14 cellular contexts compared by ENCODE assay signal in the genomic region with DNA sequence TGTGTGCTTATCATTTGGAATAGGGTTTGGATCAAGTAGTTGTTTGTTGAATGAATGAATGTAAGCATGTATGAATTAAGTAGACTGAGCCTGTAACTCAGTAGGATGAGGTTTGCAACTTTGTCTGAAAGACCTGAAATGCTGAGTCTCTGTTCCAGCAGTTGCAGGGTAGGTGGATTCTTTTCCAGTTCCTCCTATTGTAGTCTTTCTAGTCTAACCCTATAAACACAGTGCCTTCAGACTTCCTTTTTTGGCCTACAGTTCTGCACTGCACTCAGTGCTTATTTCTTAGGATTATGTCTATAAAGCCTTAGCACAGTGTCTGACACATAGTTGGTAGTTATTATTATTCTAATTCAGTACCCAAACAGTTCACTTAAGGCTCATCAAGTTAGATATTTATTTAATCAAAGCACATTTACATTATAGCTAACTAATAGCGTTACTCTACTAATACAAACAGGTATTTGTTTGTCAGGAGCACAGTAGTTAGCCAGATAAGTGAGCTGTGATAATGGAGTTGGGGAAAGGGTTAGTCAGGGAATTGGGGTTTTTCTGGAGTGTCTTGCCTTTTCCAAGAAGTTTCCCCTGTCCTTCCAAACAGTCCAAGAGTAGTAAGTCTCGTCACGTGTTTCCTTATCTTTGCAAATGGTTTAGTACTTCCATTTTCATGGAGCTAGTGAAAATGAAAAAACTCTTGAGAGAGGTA. TPM values are rescaled to one million over a fixed set of nuclear protein-coding genes. Genes with fewer than 3 reads are reported as not detected.
A peak's percentile ranks its signal among the peaks of the same experiment; 100 is the strongest.
DNase-seq lines count a peak whose midpoint lies in the region; TF ChIP-seq lines count a peak whose summit lies in the region.
"Had no signal": no experiment of that assay in that cellular context is flagged by ENCODE, and none has a peak within 500 bp of the region (broad histone marks: within the 10 kb centered on the region; RNA-seq: fewer than 3 reads in every experiment).

No MANE protein-coding gene starts in this region.

- no TSS peak for BruUV-seq in PC-9 (replicated peaks; lab: Mats Ljungman, UMichigan)

- no peaks in the 10 kb centered on the region for H3K79me2 ChIP-seq in PC-9 (ENCODE audit: low read depth)
- no peaks in the 10 kb centered on the region for H3K79me2 ChIP-seq in smooth muscle cell (ENCODE audit: low read depth)
- no peaks in the 10 kb centered on the region for H3K79me2 ChIP-seq in MM.1S (ENCODE audit: low read length)

- H2AFZ ChIP-seq in PC-9, result no peak overlapping the region
- no peak overlapping the region for H2AFZ ChIP-seq in smooth muscle cell (ENCODE audit: low read depth)
- no peak overlapping the region for H2AFZ ChIP-seq in MM.1S (ENCODE audit: low read length)

- intact Hi-C loops in PC-9 (cut with micrococcal nuclease; ENCODE audit: unreplicated experiment), result loop anchor here (1.0 to 5.0 kb wide), 5 partner anchors 127 to 561 kb away; a partner anchor contains a TSS
- intact Hi-C loops in esophagus squamous epithelium (cut with DNase I), result loop anchor here (10.0 kb wide), 1 partner anchor 408 kb away; no protein-coding TSS in a partner anchor

- H3K9ac ChIP-seq in smooth muscle cell (ENCODE audit: low read depth) (no peak overlapping the region), MM.1S (ENCODE audit: low read length) (no peak overlapping the region)

- peak; percentile 10 for DNase-seq in HT-29 (ENCODE audit: low spot score)
- no peak for DNase-seq in PC-9
- DNase-seq in esophagus squamous epithelium (lab: John Stamatoyannopoulos, UW), result no peak
- no peak for DNase-seq in smooth muscle cell (lab: John Stamatoyannopoulos, UW; ENCODE audit: unreplicated experiment)
- no peak for DNase-seq in RPMI8226
- DNase-seq in stimulated activated CD4-positive, alpha-beta T cell treated with anti-CD3 and anti-CD28 coated beads, Interleukin-4, amount 100 ng/mL, for 24 hours, result no peak
- DNase-seq in NCI-H526 treated with DMSO at 0.1 percent for 48 hours (lab: John Stamatoyannopoulos, UW), result no peak
- DNase-seq in MM.1S, result no peak
- DNase-seq: activated CD8-positive, alpha-beta memory T cell treated with anti-CD3 and anti-CD28 coated beads, Interleukin-2, amount 10 ng/mL, durations not matched to agents 7 days and 5 days; activated naive CD4-positive, alpha-beta T cell; COR-L47; NCI-H2227 treated with DMSO at 0.1 percent for 48 hours had no signal

- peaks cover 5% of the 10 kb centered on the region for H3K4me1 ChIP-seq in PC-9 (replicated peaks; ENCODE audit: insufficient read depth)
- peaks cover 4 to 13% (median 5%) of the 10 kb centered on the region in 3 donors for H3K4me1 ChIP-seq in esophagus squamous epithelium
- H3K4me1 ChIP-seq in smooth muscle cell (ENCODE audit: low read depth), result no peaks in the 10 kb centered on the region
- no peaks in the 10 kb centered on the region for H3K4me1 ChIP-seq in MM.1S (ENCODE audit: low read length)

- no peak overlapping the region for H3K4me3 ChIP-seq in PC-9
- H3K4me3 ChIP-seq in esophagus squamous epithelium, result no peak overlapping the region
- H3K4me3 ChIP-seq in smooth muscle cell, result no peak overlapping the region
- no peak overlapping the region for H3K4me3 ChIP-seq in MM.1S (ENCODE audit: low read length)

- H3K4me2 ChIP-seq in PC-9, result no peak overlapping the region
- no peak overlapping the region for H3K4me2 ChIP-seq in smooth muscle cell
- no peak overlapping the region for H3K4me2 ChIP-seq in MM.1S (ENCODE audit: low read depth, low read length)

- no peaks in the 10 kb centered on the region for H4K20me1 ChIP-seq in PC-9 (ENCODE audit: insufficient read depth)
- peaks cover 4% of the 10 kb centered on the region for H4K20me1 ChIP-seq in smooth muscle cell (ENCODE audit: low read depth)
- H4K20me1 ChIP-seq in MM.1S (ENCODE audit: insufficient read depth, low read length), result no peaks in the 10 kb centered on the region

- WGBS in esophagus squamous epithelium, 2 donors, result 80 to 87% methylated on average over 3 of the region's 3 CpGs
- WGBS in smooth muscle cell (ENCODE audit: low lambda C conversion rate), result 42% methylated on average over 3 of the region's 3 CpGs

- H3K36me3 ChIP-seq in PC-9 (ENCODE audit: low read depth) (peaks cover 28% of the 10 kb centered on the region; the same call in 1 of the 2 replicates), esophagus squamous epithelium (peaks cover 3 to 68% (median 11%) of the 10 kb centered on the region in 3 donors), smooth muscle cell (ENCODE audit: low read depth) (peaks cover 4% of the 10 kb centered on the region), MM.1S (replicated peaks; ENCODE audit: insufficient read depth, low read length) (no peaks in the 10 kb centered on the region)

- POLR2A ChIA-PET in PC-9 (lab: Charles Lee; ENCODE audit: unreplicated experiment), result interaction anchor here (0.6 to 0.7 kb wide), 2 partner anchors 127 to 138 kb away, joined by 3 to 4 read pairs; no protein-coding TSS in a partner anchor

- H3K27me3 ChIP-seq in PC-9 (ENCODE audit: insufficient read depth, low read depth), result no peaks in the 10 kb centered on the region
- H3K27me3 ChIP-seq in esophagus squamous epithelium, result no peaks in the 10 kb centered on the region
- H3K27me3 ChIP-seq in smooth muscle cell (ENCODE audit: low read depth), result no peaks in the 10 kb centered on the region
- H3K27me3 ChIP-seq in MM.1S (replicated peaks; ENCODE audit: insufficient read depth, low read length), result no peaks in the 10 kb centered on the region

- TF ChIP-seq CTCF in PC-9 (conservative IDR thresholded peaks at IDR 0.05) (no peak), esophagus squamous epithelium (IDR thresholded peaks at IDR 0.05) (no peak), smooth muscle cell (IDR thresholded peaks at IDR 0.05; ENCODE audit: borderline replicate concordance, insufficient read depth, poor library complexity, severe bottlenecking) (no peak), MM.1S (IDR thresholded peaks at IDR 0.05; ENCODE audit: low read length) (no peak)

- H3K27ac ChIP-seq in PC-9, result peak overlapping the region; percentile 11
- peak overlapping the region in 3 of 4 donors; percentile 2 to 43 (median 23) for H3K27ac ChIP-seq in esophagus squamous epithelium
- H3K27ac ChIP-seq in smooth muscle cell (ENCODE audit: low read depth), result peak overlapping the region; percentile 5
- H3K27ac ChIP-seq in MM.1S (ENCODE audit: low read length), result no peak overlapping the region
- H3K27ac ChIP-seq: epithelial cell of prostate, RWPE1 had no signal

- H3K9me3 ChIP-seq in PC-9 (ENCODE audit: insufficient read depth, low read depth) (no peaks in the 10 kb centered on the region; the same call in 1 of the 2 replicates), esophagus squamous epithelium (no peaks in the 10 kb centered on the region), smooth muscle cell (replicated peaks; ENCODE audit: low read depth) (no peaks in the 10 kb centered on the region), MM.1S (replicated peaks; ENCODE audit: insufficient read depth, low read length) (no peaks in the 10 kb centered on the region)

- H3K9me2 ChIP-seq in PC-9 (ENCODE audit: insufficient read depth), result no peaks in the 10 kb centered on the region
- H3K9me2 ChIP-seq in MM.1S (replicated peaks; ENCODE audit: insufficient read depth, low read length), result no peaks in the 10 kb centered on the region

- no peak for TF ChIP-seq POLR2A in esophagus squamous epithelium (IDR thresholded peaks at IDR 0.05)

- CTCF ChIA-PET in PC-9 (lab: Charles Lee), result interaction anchor here (0.6 to 1.4 kb wide), 10 partner anchors 35 to 770 kb away, joined by 3 to 7 read pairs (median 4); a partner anchor contains a TSS

- H3F3A ChIP-seq in PC-9 (ENCODE audit: insufficient read depth, low read depth) (peaks cover 9% of the 10 kb centered on the region; the same call in 1 of the 2 replicates), smooth muscle cell (ENCODE audit: low read depth) (no peaks in the 10 kb centered on the region), MM.1S (ENCODE audit: insufficient read depth, low read length) (no peaks in the 10 kb centered on the region)

RNA-seq across cellular contexts. Expression of a gene that starts 45.0 kb away (rescaled TPM):
- 25.0 and 27.5 TPM in 2 replicates for total RNA-seq in HT-29 (2014; rRNA removed; shearing (Covaris generic))
- total RNA-seq in PC-9 (2021) (41.7 and 51.6 TPM in 2 replicates), esophagus squamous epithelium (10 to 100 TPM; 30.2 to 34.5 (median 32.1) TPM), smooth muscle cell (42.4 and 61.8 TPM in 2 replicates)
- polyA plus RNA-seq in smooth muscle cell, result 22.5 and 23.2 TPM in 2 replicates
